23 cellular contexts compared by ENCODE assay signal in the genomic region with DNA sequence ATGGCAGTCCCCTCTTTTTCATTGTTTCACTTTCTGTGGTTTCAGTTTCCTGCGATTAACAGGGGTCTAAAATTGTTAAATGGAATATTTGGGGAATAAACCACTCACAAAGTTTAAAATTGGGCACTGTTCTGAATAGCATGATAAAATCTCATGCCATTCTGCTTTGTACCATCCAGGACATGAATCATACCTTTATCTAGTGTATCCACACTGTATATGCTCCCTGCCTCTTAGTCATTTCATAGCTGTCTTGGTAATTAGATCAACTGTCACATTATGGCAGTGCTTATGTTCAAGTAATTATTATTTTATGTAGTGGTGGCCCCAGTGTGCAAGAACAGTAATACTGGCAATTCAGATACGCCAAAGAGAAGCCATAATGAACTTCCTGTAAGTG.
"Had no signal": no experiment of that assay in that cellular context is flagged by ENCODE, and none has a peak within 500 bp of the region (broad histone marks: within the 10 kb centered on the region; RNA-seq: fewer than 3 reads in every experiment).

No MANE protein-coding gene starts in this region.

- H3K4me1 ChIP-seq: esophagus muscularis mucosa, lower lobe of right lung, parathyroid adenoma, upper lobe of right lung had no signal

- ATAC-seq: activated CD8-positive, alpha-beta T cell treated with anti-CD3 and anti-CD28 coated beads, Interleukin-2, amount 10 ng/mL, durations not matched to agents 7 days and 5 days; lower lobe of right lung; natural killer cell treated with Interleukin-12 subunit alpha and Interleukin-12 subunit beta and Interleukin-15 and Interleukin-18, amount 100 ng/mL, for 72 hours; sciatic nerve; stimulated activated memory B cell treated with anti-CD40 and anti-IgM and Interleukin-4, amounts not matched to agents 10 μg/mL and 1 μg/mL and 100 μg/mL, for 72 hours; T-helper 17 cell; upper lobe of right lung had no signal

- H2AFZ ChIP-seq: parathyroid adenoma had no signal

- H3K36me3 Mint-ChIP-seq: mesothelial cell of epicardium; natural killer cell treated with Interleukin-12 subunit alpha and Interleukin-12 subunit beta and Interleukin-15 and Interleukin-18, amount 100 ng/mL, for 72 hours; stimulated activated memory B cell treated with anti-CD40 and anti-IgM and Interleukin-4, amounts not matched to agents 10 μg/mL and 1 μg/mL and 100 μg/mL, for 72 hours had no signal

- H3K79me2 ChIP-seq: parathyroid adenoma had no signal

- H3K4me3 ChIP-seq: esophagus muscularis mucosa, lower lobe of right lung, smooth muscle cell, thoracic aorta, upper lobe of right lung had no signal

- H3K36me3 ChIP-seq: esophagus muscularis mucosa, lower lobe of right lung, neutrophil, thoracic aorta, upper lobe of right lung had no signal

- H3K27me3 ChIP-seq: esophagus muscularis mucosa, neutrophil, upper lobe of right lung had no signal

- H3K27ac Mint-ChIP-seq: activated CD4-positive, alpha-beta T cell treated with anti-CD3 and anti-CD28 coated beads, Interleukin-2, amount 10 ng/mL, durations not matched to agents 7 days and 5 days; activated CD8-positive, alpha-beta T cell treated with anti-CD3 and anti-CD28 coated beads, Interleukin-2, amount 10 ng/mL, durations not matched to agents 7 days and 5 days; activated T-cell treated with anti-CD3 and anti-CD28 coated beads, Interleukin-2, amount 50 U/mL, for 24 hours; activated T-helper 2 cell treated with anti-CD3 and anti-CD28 coated beads, Interferon-gamma antibody, Interleukin-2, Interleukin-4, amounts not matched to agents 10 μg/mL and 5 μg/mL and 100 μg/mL, durations not matched to agents 14 hours and 24 hours and 36 hours; dendritic cell treated with granulocyte-macrophage colony-stimulating factor and Interleukin-4, amounts not matched to agents 40 ng/mL and 50 ng/mL, for 4 days; mesothelial cell of epicardium; natural killer cell treated with Interleukin-12 subunit alpha and Interleukin-12 subunit beta and Interleukin-15 and Interleukin-18, amount 100 ng/mL, for 72 hours; stimulated activated memory B cell treated with anti-CD40 and anti-IgM and Interleukin-4, amounts not matched to agents 10 μg/mL and 1 μg/mL and 100 μg/mL, for 72 hours; T-helper 17 cell had no signal

- H3K4me3 Mint-ChIP-seq: activated CD4-positive, alpha-beta T cell treated with anti-CD3 and anti-CD28 coated beads, Interleukin-2, amount 10 ng/mL, durations not matched to agents 7 days and 5 days; activated CD8-positive, alpha-beta T cell treated with anti-CD3 and anti-CD28 coated beads, Interleukin-2, amount 10 ng/mL, durations not matched to agents 7 days and 5 days; activated T-cell treated with anti-CD3 and anti-CD28 coated beads, Interleukin-2, amount 50 U/mL, for 24 hours; dendritic cell treated with granulocyte-macrophage colony-stimulating factor and Interleukin-4, amounts not matched to agents 40 ng/mL and 50 ng/mL, for 4 days; mesothelial cell of epicardium; natural killer cell treated with Interleukin-12 subunit alpha and Interleukin-12 subunit beta and Interleukin-15 and Interleukin-18, amount 100 ng/mL, for 72 hours; stimulated activated memory B cell treated with anti-CD40 and anti-IgM and Interleukin-4, amounts not matched to agents 10 μg/mL and 1 μg/mL and 100 μg/mL, for 72 hours; T-helper 17 cell had no signal

- H3K4me2 ChIP-seq: smooth muscle cell had no signal

- H3K27me3 Mint-ChIP-seq: activated CD4-positive, alpha-beta T cell treated with anti-CD3 and anti-CD28 coated beads, Interleukin-2, amount 10 ng/mL, durations not matched to agents 7 days and 5 days; activated T-cell treated with anti-CD3 and anti-CD28 coated beads, Interleukin-2, amount 50 U/mL, for 24 hours; dendritic cell treated with granulocyte-macrophage colony-stimulating factor and Interleukin-4, amounts not matched to agents 40 ng/mL and 50 ng/mL, for 4 days; natural killer cell treated with Interleukin-12 subunit alpha and Interleukin-12 subunit beta and Interleukin-15 and Interleukin-18, amount 100 ng/mL, for 72 hours; stimulated activated memory B cell treated with anti-CD40 and anti-IgM and Interleukin-4, amounts not matched to agents 10 μg/mL and 1 μg/mL and 100 μg/mL, for 72 hours; T-helper 17 cell had no signal

- H3K4me1 Mint-ChIP-seq: activated CD4-positive, alpha-beta T cell treated with anti-CD3 and anti-CD28 coated beads, Interleukin-2, amount 10 ng/mL, durations not matched to agents 7 days and 5 days; stimulated activated memory B cell treated with anti-CD40 and anti-IgM and Interleukin-4, amounts not matched to agents 10 μg/mL and 1 μg/mL and 100 μg/mL, for 72 hours; T-helper 17 cell had no signal

- H3K9me3 ChIP-seq: esophagus muscularis mucosa, lower lobe of right lung, neutrophil, thoracic aorta, upper lobe of right lung had no signal

- DNase-seq: activated CD4-positive, alpha-beta T cell treated with anti-CD3 and anti-CD28 coated beads, Interleukin-2, amount 10 ng/mL, durations not matched to agents 7 days and 5 days; activated CD4-positive, CD25-positive, alpha-beta regulatory T cell; activated CD8-positive, alpha-beta T cell treated with anti-CD3 and anti-CD28 coated beads, Interleukin-2, amount 10 ng/mL, durations not matched to agents 7 days and 5 days; activated naive CD4-positive, alpha-beta T cell treated with Interleukin-2 at 50 U/mL for 16 hours; activated T-cell treated with anti-CD3 and anti-CD28 coated beads, Interleukin-2, amount 50 U/mL, for 24 hours; aorta; cerebellar nuclear complex; effector CD8-positive, alpha-beta T cell; lower lobe of right lung; stimulated activated CD4-positive, alpha-beta T cell treated with anti-CD3 and anti-CD28 coated beads, Interleukin-4, amount 100 ng/mL, for 4 hours; T-helper 17 cell; upper lobe of right lung had no signal

- H3K9ac ChIP-seq: parathyroid adenoma had no signal
